ENCODE assay signal across 8 cellular contexts in genomic region chr19:14570864-14571527, GRCh38. TPM values are rescaled to one million over a fixed set of nuclear protein-coding genes. Genes with fewer than 3 reads are reported as not detected.
DNase-seq lines count a peak whose midpoint lies in the region; ATAC-seq and TF ChIP-seq lines count a peak whose summit lies in the region.

No MANE protein-coding gene starts in this region.

- in situ Hi-C loops in brain microvascular endothelial cell (cut with HindIII; ENCODE audit: low pct_ligation_motif_present, low sequenced_read_pairs) = loop anchor here (10.0 kb wide), 1 partner anchor 114 kb away; no protein-coding TSS in a partner anchor

- H3K4me1 ChIP-seq in mesodermal cell (ENCODE audit: control insufficient read depth, insufficient read depth, low read length, poor library complexity, severe bottlenecking) = peaks cover 11% of the 10 kb centered on the region
- no peaks in the 10 kb centered on the region for H3K4me1 ChIP-seq in urinary bladder (ENCODE audit: insufficient read depth)

- 60% methylated on average over 20 to 22 of the region's 22 CpGs for WGBS in mesodermal cell (ENCODE audit: insufficient coverage in 2 of 2), 2 experiments
- 41% methylated on average over 22 of the region's 22 CpGs for WGBS in urinary bladder

- TF ChIP-seq CTCF in brain microvascular endothelial cell (IDR thresholded peaks at IDR 0.05; ENCODE audit: low read depth, low read length, missing control alignments) = no peak

- H3K36me3 ChIP-seq in brain microvascular endothelial cell (replicated peaks) (peaks cover 2% of the 10 kb centered on the region), mesodermal cell (ENCODE audit: control insufficient read depth, insufficient read depth, low read length) (peaks cover 21% of the 10 kb centered on the region), urinary bladder (ENCODE audit: insufficient read depth) (no peaks in the 10 kb centered on the region)

- peak overlapping the region; percentile 96 for H3K4me3 Mint-ChIP-seq in activated naive CD4-positive, alpha-beta T cell treated with anti-CD3 and anti-CD28 coated beads, Interleukin-2, amount 50 U/mL, for 24 hours

- no peaks in the 10 kb centered on the region for H3K27me3 Mint-ChIP-seq in activated naive CD4-positive, alpha-beta T cell treated with anti-CD3 and anti-CD28 coated beads, Interleukin-2, amount 50 U/mL, for 24 hours

- H3K4me1 Mint-ChIP-seq in activated naive CD4-positive, alpha-beta T cell treated with anti-CD3 and anti-CD28 coated beads, Interleukin-2, amount 50 U/mL, for 24 hours = peaks cover 45% of the 10 kb centered on the region

- H3K9me3 Mint-ChIP-seq in activated naive CD4-positive, alpha-beta T cell treated with anti-CD3 and anti-CD28 coated beads, Interleukin-2, amount 50 U/mL, for 24 hours = no peaks in the 10 kb centered on the region

- ATAC-seq in GM18517 (IDR thresholded peaks at IDR 0.05; ENCODE audit: unreplicated experiment) (no peak), HG02938 (IDR thresholded peaks at IDR 0.05; ENCODE audit: unreplicated experiment) (no peak)

- H3K27ac ChIP-seq in brain microvascular endothelial cell = no peak overlapping the region
- no peak overlapping the region for H3K27ac ChIP-seq in mesodermal cell (ENCODE audit: low read depth, low read length, severe bottlenecking)
- H3K27ac ChIP-seq in urinary bladder (ENCODE audit: low read depth) = no peak overlapping the region

- H3K9me3 ChIP-seq in mesodermal cell (ENCODE audit: control insufficient read depth, low read length) = no peaks in the 10 kb centered on the region

- no peak for DNase-seq in activated naive CD4-positive, alpha-beta T cell treated with Interleukin-2 at 50 U/mL for 16 hours
- DNase-seq in brain microvascular endothelial cell = no peak
- no peak for DNase-seq in superior temporal gyrus (ENCODE audit: extremely low spot score)

- peaks cover 2% of the 10 kb centered on the region for H3K36me3 Mint-ChIP-seq in activated naive CD4-positive, alpha-beta T cell treated with anti-CD3 and anti-CD28 coated beads, Interleukin-2, amount 50 U/mL, for 24 hours

- H3K27ac Mint-ChIP-seq in activated naive CD4-positive, alpha-beta T cell treated with anti-CD3 and anti-CD28 coated beads, Interleukin-2, amount 50 U/mL, for 24 hours = no peak overlapping the region

- H3K4me3 ChIP-seq in brain microvascular endothelial cell (ENCODE audit: low read depth, low read length) (peak overlapping the region; percentile 99), mesodermal cell (ENCODE audit: extremely low read depth, insufficient read depth, low read length, poor library complexity, severe bottlenecking) (peak overlapping the region; percentile 99), urinary bladder (ENCODE audit: low read depth, low read length) (peak overlapping the region; percentile 75)

- H3K27me3 ChIP-seq in brain microvascular endothelial cell (replicated peaks) = no peaks in the 10 kb centered on the region

RNA-seq across cellular contexts. Expression of gene NDUFB7, which starts 0.9 kb away (rescaled TPM):
- 137 TPM for polyA plus RNA-seq in mesodermal cell (2013, experiment 1 of 2)
- 115 TPM for polyA plus RNA-seq in mesodermal cell (2013, experiment 2 of 2)
- total RNA-seq in urinary bladder = 113 TPM
- polyA plus RNA-seq in urinary bladder = 505 TPM

RNA-seq across cellular contexts. Expression of gene CLEC17A, which starts 11.9 kb away (rescaled TPM):
- polyA plus RNA-seq in mesodermal cell (2013, experiment 1 of 2) = not detected
- not detected for polyA plus RNA-seq in mesodermal cell (2013, experiment 2 of 2)
- 0.21 TPM for total RNA-seq in urinary bladder
- polyA plus RNA-seq in urinary bladder = not detected

RNA-seq across cellular contexts. Expression of gene TECR, which starts 41.6 kb away (rescaled TPM):
- 115 TPM for polyA plus RNA-seq in mesodermal cell (2013, experiment 1 of 2)
- 102 TPM for polyA plus RNA-seq in mesodermal cell (2013, experiment 2 of 2)
- total RNA-seq in urinary bladder = 17.6 TPM
- polyA plus RNA-seq in urinary bladder = 98.2 TPM

RNA-seq across cellular contexts. Expression of gene DNAJB1, which starts 52.8 kb away (rescaled TPM):
- 56.7 TPM for polyA plus RNA-seq in mesodermal cell (2013, experiment 1 of 2)
- polyA plus RNA-seq in mesodermal cell (2013, experiment 2 of 2) = 53.9 TPM
- total RNA-seq in urinary bladder = 39.3 TPM
- polyA plus RNA-seq in urinary bladder = 86.2 TPM
